ENCODE assay signal across 1 cellular context in genomic region chr20:56422824-56423189, GRCh38.
TF ChIP-seq lines count a peak whose summit lies in the region.

No MANE protein-coding gene starts in this region.

TF ChIP-seq in endothelial cell of umbilical vein, 7 proteins besides CTCF, POLR2A, EP300 and RAD21:
- TF ChIP-seq MYC (IDR thresholded peaks at IDR 0.05; ENCODE audit: low read depth, low read length) (no peak), MAX (IDR thresholded peaks at IDR 0.05; ENCODE audit: insufficient read depth, insufficient read length) (no peak), FOS (IDR thresholded peaks at IDR 0.05; ENCODE audit: borderline replicate concordance, insufficient read depth, low read length) (no peak), JUN (IDR thresholded peaks at IDR 0.05; ENCODE audit: borderline replicate concordance, insufficient read depth, insufficient read length, low read depth) (no peak), GATA2 (IDR thresholded peaks at IDR 0.05; ENCODE audit: insufficient read depth, insufficient read length, low read depth, low read length) (no peak)
TF ChIP-seq in endothelial cell of umbilical vein: peak in this region for 0.
